Comparison of ENCODE assay signal across 7 cellular contexts in the genomic region with DNA sequence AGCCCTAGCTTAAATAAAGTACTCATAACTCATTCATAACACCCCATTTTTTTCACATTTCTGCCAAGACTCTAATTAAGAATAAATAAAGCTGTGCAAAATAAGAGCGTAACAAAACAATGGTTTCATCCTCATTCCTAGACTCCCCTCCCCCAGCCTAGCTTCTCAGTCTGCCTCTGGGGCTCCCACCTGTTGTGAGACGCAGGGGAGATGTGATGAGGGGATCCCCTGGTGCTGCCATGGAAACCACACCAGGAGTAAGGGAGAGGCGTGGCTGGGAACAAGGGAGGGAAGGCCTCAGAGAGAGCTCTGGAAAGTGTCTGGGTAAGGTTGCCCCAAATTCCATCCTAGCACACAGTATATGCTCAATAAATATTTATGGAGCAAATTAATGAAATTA.
"Had no signal": no experiment of that assay in that cellular context is flagged by ENCODE, and none has a peak within 500 bp of the region (broad histone marks: within the 10 kb centered on the region; RNA-seq: fewer than 3 reads in every experiment).

No MANE protein-coding gene starts in this region.

- H3K27ac ChIP-seq: HL-60 had no signal

- DNase-seq: IMR-90, KBM-7, KG1 had no signal

- FAIRE-seq: HepG2, HTR-8/SVneo, K562 had no signal

- H3K4me3 ChIP-seq: K562 had no signal
